ENCODE assay signal across 8 cellular contexts in the genomic region with DNA sequence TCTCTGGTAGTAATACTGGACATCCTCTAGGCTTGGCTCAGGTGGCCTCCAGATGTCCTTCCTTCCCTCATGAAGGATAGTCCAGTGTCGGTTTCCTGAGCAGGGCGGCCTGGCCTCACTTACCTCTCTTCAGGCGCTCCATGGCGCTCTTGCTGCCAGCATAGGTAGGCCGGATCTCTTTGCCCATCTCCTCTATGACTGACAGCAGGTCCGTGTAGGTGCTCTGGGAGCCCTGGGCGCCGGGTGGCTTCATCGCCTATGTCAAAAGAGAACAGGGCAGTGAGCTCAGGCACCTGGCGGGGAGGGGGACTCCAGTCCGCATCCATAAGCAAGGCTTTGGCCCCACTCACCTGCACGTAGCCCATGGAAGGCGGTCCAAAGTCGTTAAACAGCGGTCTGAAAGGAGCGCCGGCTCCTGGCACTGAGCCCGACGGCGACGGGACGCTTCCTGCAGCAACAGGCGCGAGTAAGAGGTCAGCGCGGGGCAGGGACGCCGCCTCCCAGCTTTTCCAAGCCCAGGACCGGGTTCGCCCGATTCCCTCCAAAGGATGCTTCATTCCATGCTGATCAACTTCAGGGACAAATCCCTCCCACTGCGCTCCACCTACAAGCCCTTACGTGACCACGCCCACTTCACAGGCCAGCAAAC. TPM values are rescaled to one million over a fixed set of nuclear protein-coding genes. Genes with fewer than 3 reads are reported as not detected.
DNase-seq lines count a peak whose midpoint lies in the region; ATAC-seq and TF ChIP-seq lines count a peak whose summit lies in the region.

No MANE protein-coding gene starts in this region.

- H3K4me1 ChIP-seq in Panc1 (ENCODE audit: control insufficient read depth, insufficient read depth, low read length): peaks cover 25% of the 10 kb centered on the region
- peaks cover 0 to 49% (median 43%) of the 10 kb centered on the region in 4 donors for H3K4me1 ChIP-seq in tibial artery

- H3K36me3 ChIP-seq in Panc1 (ENCODE audit: control insufficient read depth, insufficient read depth, low read length) (no peaks in the 10 kb centered on the region; the same call in 1 of the 2 replicates), tibial artery (peaks cover 0 to 7% (median 7%) of the 10 kb centered on the region in 3 donors)

- in situ Hi-C loops in Panc1 (cut with HindIII; ENCODE audit: low pct_unique_long_range_greater_than_20kb, low sequenced_read_pairs): no loop called here

- H3K4me3 ChIP-seq in Panc1 (ENCODE audit: low read depth in 2 of 2, low read length in 2 of 2) (peak overlapping the region; percentile 68 to 82), tibial artery (peak overlapping the region; percentile 76 to 80)

- no peaks in the 10 kb centered on the region for H3K27me3 ChIP-seq in Panc1 (ENCODE audit: control insufficient read depth, insufficient read depth, low read length)
- H3K27me3 ChIP-seq in tibial artery: peaks cover 0 to 5% of the 10 kb centered on the region in 2 donors

- TF ChIP-seq CTCF in Panc1 (IDR thresholded peaks at IDR 0.05) (no peak), tibial artery (IDR thresholded peaks at IDR 0.05) (no peak)

- H3K9me3 ChIP-seq in Panc1 (ENCODE audit: control insufficient read depth, insufficient read depth, low read depth, low read length) (no peaks in the 10 kb centered on the region), tibial artery (no peaks in the 10 kb centered on the region)

- CTCF ChIA-PET in Panc1 (lab: Charles Lee): interaction anchor here (0.9 kb wide), 1 partner anchor 69 kb away, joined by 3 read pairs; no protein-coding TSS in a partner anchor

- H3K27ac ChIP-seq in Panc1 (ENCODE audit: low read length): peak overlapping the region; percentile 88
- peak overlapping the region; percentile 92 to 99 for H3K27ac ChIP-seq in tibial artery

- POLR2A ChIA-PET in Panc1 (lab: Charles Lee): no interaction called here

- no TSS peak for BruUV-seq in Panc1 (replicated peaks; lab: Mats Ljungman, UMichigan)

- ATAC-seq in Right ventricle myocardium superior (ENCODE audit: poor library complexity): peak; percentile 6
- ATAC-seq in Right ventricle myocardium inferior: no peak
- peak; percentile 56 for ATAC-seq in Panc1
- ATAC-seq in GM19324 (IDR thresholded peaks at IDR 0.05; ENCODE audit: low FRiP score, unreplicated experiment): no peak

- intact Hi-C loops in Right ventricle myocardium superior (cut with DNase I) (loop anchor here (5.0 kb wide), 2 partner anchors 40 to 115 kb away; a partner anchor contains a TSS), Right ventricle myocardium inferior (cut with DNase I) (loop anchor here (2.0 to 5.0 kb wide), 3 partner anchors 100 to 155 kb away; a partner anchor contains a TSS), Panc1 (cut with micrococcal nuclease; ENCODE audit: unreplicated experiment) (loop anchor here (5.0 kb wide), 1 partner anchor 95 kb away; no protein-coding TSS in a partner anchor), tibial artery (cut with DNase I; ENCODE audit: low total_unique reads) (loop anchor here (2.0 to 5.0 kb wide), 2 partner anchors 39 to 155 kb away; a partner anchor contains a TSS)

- DNase-seq in Right ventricle myocardium superior (peak; percentile 66), Right ventricle myocardium inferior (ENCODE audit: missing footprints) (no peak), Panc1 (ENCODE audit: low read depth, low spot score) (no peak), dermis microvascular lymphatic vessel endothelial cell (ENCODE audit: low read depth in 2 of 2) (peak; percentile 55 to 88), medulla oblongata (ENCODE audit: extremely low spot score) (peak; percentile 41), tibial artery (peak in 1 of 2 donors; percentile 34), cerebellar cortex (ENCODE audit: low spot score) (no peak)

RNA-seq across cellular contexts. Expression of a gene that starts 0.6 kb away (rescaled TPM):
- total RNA-seq in Right ventricle myocardium superior (57.8 TPM), Right ventricle myocardium inferior (67.3 TPM), Panc1 (2021; ENCODE audit: unreplicated experiment) (76.1 TPM), dermis microvascular lymphatic vessel endothelial cell (15.3 and 18.7 TPM in 2 replicates)
- polyA plus RNA-seq in Panc1 (2012; ENCODE audit: insufficient read length): 150 TPM

RNA-seq across cellular contexts. Expression of a gene that starts 2.2 kb away (rescaled TPM):
- total RNA-seq in Right ventricle myocardium superior (39.0 TPM), Right ventricle myocardium inferior (42.6 TPM), Panc1 (2021; ENCODE audit: unreplicated experiment) (70.4 TPM), dermis microvascular lymphatic vessel endothelial cell (6.3 and 7.3 TPM in 2 replicates)
- polyA plus RNA-seq in Panc1 (2012; ENCODE audit: insufficient read length): 78.0 TPM

RNA-seq across cellular contexts. Expression of a gene that starts 15.9 kb away (rescaled TPM):
- total RNA-seq in Right ventricle myocardium superior (not detected), Right ventricle myocardium inferior (not detected), Panc1 (2021; ENCODE audit: unreplicated experiment) (not detected), dermis microvascular lymphatic vessel endothelial cell (not detected in 2 replicates)
- not detected for polyA plus RNA-seq in Panc1 (2012; ENCODE audit: insufficient read length)

RNA-seq across cellular contexts. Expression of a gene that starts 24.5 kb away (rescaled TPM):
- total RNA-seq in Right ventricle myocardium superior (50.6 TPM), Right ventricle myocardium inferior (57.4 TPM), Panc1 (2021; ENCODE audit: unreplicated experiment) (87.8 TPM), dermis microvascular lymphatic vessel endothelial cell (79.5 and 104 TPM in 2 replicates)
- 178 TPM for polyA plus RNA-seq in Panc1 (2012; ENCODE audit: insufficient read length)

RNA-seq across cellular contexts. Expression of a gene that starts 38.3 kb away (rescaled TPM):
- 82.9 TPM for total RNA-seq in Right ventricle myocardium superior
- 85.3 TPM for total RNA-seq in Right ventricle myocardium inferior
- total RNA-seq in Panc1 (2021; ENCODE audit: unreplicated experiment): 65.0 TPM
- 100 TPM for polyA plus RNA-seq in Panc1 (2012; ENCODE audit: insufficient read length)
- 11.9 and 35.1 TPM in 2 replicates for total RNA-seq in dermis microvascular lymphatic vessel endothelial cell

Comparison
In these comparisons a context has a peak if more than half of its experiments do, and no peak if none do; other contexts are left out.
1. ATAC-seq: peak in Right ventricle myocardium superior (single experiment) and Panc1 (single experiment); none in Right ventricle myocardium inferior (single experiment) and GM19324 (single experiment).
2. DNase-seq: peak in Right ventricle myocardium superior (single experiment), dermis microvascular lymphatic vessel endothelial cell (2 of 2) and medulla oblongata (single experiment); none in Right ventricle myocardium inferior (single experiment), Panc1 (single experiment) and cerebellar cortex (single experiment).